ENCODE assay signal across 1 cellular context in the genomic region with DNA sequence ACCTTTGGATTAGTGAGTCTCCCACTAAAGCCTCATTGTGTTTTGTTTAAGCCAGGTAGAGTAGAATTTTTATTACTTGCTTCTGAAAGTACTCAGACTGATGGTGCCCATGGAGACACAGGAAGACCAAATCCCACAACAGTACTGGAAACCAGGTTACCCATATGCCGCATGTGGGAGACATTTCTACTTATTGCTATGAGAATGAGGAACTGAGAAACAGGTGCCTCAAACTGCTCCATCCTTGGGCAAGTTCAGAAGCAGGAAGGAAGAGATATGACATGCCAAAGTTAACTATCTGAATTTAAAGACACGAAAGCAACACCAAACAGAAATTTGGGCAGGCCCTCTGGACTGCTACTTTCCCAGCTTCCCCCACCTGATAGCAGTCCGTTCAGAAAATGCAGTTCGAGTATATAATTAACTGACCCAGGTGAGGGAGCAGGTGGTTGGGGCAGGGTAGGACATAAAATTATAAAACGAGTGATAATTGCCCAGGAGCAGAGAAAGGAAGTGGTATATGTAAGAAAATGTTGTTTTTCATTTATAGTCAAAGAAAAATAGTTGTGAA.
TF ChIP-seq lines count a peak whose summit lies in the region.

No MANE protein-coding gene starts in this region.

TF ChIP-seq in GM12878, 131 proteins besides CTCF, POLR2A, EP300 and RAD21 (continued from another document):
- TF ChIP-seq, protein P1, sequence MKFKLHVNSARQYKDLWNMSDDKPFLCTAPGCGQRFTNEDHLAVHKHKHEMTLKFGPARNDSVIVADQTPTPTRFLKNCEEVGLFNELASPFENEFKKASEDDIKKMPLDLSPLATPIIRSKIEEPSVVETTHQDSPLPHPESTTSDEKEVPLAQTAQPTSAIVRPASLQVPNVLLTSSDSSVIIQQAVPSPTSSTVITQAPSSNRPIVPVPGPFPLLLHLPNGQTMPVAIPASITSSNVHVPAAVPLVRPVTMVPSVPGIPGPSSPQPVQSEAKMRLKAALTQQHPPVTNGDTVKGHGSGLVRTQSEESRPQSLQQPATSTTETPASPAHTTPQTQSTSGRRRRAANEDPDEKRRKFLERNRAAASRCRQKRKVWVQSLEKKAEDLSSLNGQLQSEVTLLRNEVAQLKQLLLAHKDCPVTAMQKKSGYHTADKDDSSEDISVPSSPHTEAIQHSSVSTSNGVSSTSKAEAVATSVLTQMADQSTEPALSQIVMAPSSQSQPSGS (IDR thresholded peaks at IDR 0.05; ENCODE audit: low read length), result no peak; the same call in 1 of the 2 replicates
- peak; percentile 11 for TF ChIP-seq SP1 (IDR thresholded peaks at IDR 0.05; ENCODE audit: low read depth, low read length)
- TF ChIP-seq BACH1 (IDR thresholded peaks at IDR 0.05; ENCODE audit: borderline replicate concordance), result peak; percentile 37; the same call in 1 of the 2 replicates
- no peak for TF ChIP-seq MXI1 (IDR thresholded peaks at IDR 0.05; ENCODE audit: low read depth, low read length)
- peak; percentile 29 for TF ChIP-seq JUNB (IDR thresholded peaks at IDR 0.05)
- TF ChIP-seq BMI1 (IDR thresholded peaks at IDR 0.05; ENCODE audit: borderline replicate concordance), result peak; percentile 71
- TF ChIP-seq ZNF217 (IDR thresholded peaks at IDR 0.05), result peak; percentile 79
- 0 out of 2 replicates have a peak, but pooled peaks have one; percentile 49 for TF ChIP-seq MEF2A (IDR thresholded peaks at IDR 0.05; ENCODE audit: insufficient read depth, low read depth, low read length)
- TF ChIP-seq, protein P2, sequence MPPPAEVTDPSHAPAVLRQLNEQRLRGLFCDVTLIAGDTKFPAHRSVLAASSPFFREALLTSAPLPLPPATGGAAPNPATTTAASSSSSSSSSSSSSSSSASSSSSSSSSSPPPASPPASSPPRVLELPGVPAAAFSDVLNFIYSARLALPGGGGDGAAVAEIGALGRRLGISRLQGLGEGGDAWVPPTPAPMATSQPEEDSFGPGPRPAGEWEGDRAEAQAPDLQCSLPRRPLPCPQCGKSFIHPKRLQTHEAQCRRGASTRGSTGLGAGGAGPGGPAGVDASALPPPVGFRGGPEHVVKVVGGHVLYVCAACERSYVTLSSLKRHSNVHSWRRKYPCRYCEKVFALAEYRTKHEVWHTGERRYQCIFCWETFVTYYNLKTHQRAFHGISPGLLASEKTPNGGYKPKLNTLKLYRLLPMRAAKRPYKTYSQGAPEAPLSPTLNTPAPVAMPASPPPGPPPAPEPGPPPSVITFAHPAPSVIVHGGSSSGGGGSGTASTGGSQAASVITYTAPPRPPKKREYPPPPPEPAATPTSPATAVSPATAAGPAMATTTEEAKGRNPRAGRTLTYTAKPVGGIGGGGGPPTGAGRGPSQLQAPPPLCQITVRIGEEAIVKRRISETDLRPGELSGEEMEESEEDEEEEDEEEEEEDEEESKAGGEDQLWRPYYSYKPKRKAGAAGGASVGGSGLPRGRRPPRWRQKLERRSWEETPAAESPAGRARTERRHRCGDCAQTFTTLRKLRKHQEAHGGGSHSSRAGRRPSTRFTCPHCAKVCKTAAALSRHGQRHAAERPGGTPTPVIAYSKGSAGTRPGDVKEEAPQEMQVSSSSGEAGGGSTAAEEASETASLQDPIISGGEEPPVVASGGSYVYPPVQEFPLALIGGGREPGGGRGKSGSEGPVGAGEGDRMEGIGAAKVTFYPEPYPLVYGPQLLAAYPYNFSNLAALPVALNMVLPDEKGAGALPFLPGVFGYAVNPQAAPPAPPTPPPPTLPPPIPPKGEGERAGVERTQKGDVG (CRISPR knock-in tag; IDR thresholded peaks at IDR 0.05), result no peak
- no peak for TF ChIP-seq SMARCA5 (IDR thresholded peaks at IDR 0.05)
- TF ChIP-seq DPF2 (IDR thresholded peaks at IDR 0.05), result peak; percentile 95
- TF ChIP-seq, protein P3, sequence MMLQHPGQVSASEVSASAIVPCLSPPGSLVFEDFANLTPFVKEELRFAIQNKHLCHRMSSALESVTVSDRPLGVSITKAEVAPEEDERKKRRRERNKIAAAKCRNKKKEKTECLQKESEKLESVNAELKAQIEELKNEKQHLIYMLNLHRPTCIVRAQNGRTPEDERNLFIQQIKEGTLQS (IDR thresholded peaks at IDR 0.05; ENCODE audit: borderline replicate concordance, extremely low read depth, low read depth, low read length), result no peak
- TF ChIP-seq, protein P4, sequence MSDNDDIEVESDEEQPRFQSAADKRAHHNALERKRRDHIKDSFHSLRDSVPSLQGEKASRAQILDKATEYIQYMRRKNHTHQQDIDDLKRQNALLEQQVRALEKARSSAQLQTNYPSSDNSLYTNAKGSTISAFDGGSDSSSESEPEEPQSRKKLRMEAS (IDR thresholded peaks at IDR 0.05; ENCODE audit: low read depth, low read length), result no peak
- peak; percentile 43; the same call in 1 of the 2 replicates for TF ChIP-seq ATF7 (IDR thresholded peaks at IDR 0.05; ENCODE audit: low read depth)
- no peak for TF ChIP-seq PML (IDR thresholded peaks at IDR 0.05; ENCODE audit: low read length)
- peak; percentile 57; the same call in 1 of the 2 replicates for TF ChIP-seq PAX5 (IDR thresholded peaks at IDR 0.05; ENCODE audit: borderline replicate concordance, low read depth, low read length)
- TF ChIP-seq, protein P5, sequence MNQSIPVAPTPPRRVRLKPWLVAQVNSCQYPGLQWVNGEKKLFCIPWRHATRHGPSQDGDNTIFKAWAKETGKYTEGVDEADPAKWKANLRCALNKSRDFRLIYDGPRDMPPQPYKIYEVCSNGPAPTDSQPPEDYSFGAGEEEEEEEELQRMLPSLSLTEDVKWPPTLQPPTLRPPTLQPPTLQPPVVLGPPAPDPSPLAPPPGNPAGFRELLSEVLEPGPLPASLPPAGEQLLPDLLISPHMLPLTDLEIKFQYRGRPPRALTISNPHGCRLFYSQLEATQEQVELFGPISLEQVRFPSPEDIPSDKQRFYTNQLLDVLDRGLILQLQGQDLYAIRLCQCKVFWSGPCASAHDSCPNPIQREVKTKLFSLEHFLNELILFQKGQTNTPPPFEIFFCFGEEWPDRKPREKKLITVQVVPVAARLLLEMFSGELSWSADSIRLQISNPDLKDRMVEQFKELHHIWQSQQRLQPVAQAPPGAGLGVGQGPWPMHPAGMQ (IDR thresholded peaks at IDR 0.05; ENCODE audit: borderline replicate concordance), result no peak
- peak; percentile 79 for TF ChIP-seq NFIC (IDR thresholded peaks at IDR 0.05; ENCODE audit: low read depth, low read length)
- peak; percentile 30 for TF ChIP-seq MEF2B (IDR thresholded peaks at IDR 0.05; ENCODE audit: partially characterized antibody, poor library complexity, severe bottlenecking)
- TF ChIP-seq SUPT20H (IDR thresholded peaks at IDR 0.05; ENCODE audit: borderline replicate concordance, control insufficient read depth, low read depth, low read length), result no peak
- TF ChIP-seq, protein P6, sequence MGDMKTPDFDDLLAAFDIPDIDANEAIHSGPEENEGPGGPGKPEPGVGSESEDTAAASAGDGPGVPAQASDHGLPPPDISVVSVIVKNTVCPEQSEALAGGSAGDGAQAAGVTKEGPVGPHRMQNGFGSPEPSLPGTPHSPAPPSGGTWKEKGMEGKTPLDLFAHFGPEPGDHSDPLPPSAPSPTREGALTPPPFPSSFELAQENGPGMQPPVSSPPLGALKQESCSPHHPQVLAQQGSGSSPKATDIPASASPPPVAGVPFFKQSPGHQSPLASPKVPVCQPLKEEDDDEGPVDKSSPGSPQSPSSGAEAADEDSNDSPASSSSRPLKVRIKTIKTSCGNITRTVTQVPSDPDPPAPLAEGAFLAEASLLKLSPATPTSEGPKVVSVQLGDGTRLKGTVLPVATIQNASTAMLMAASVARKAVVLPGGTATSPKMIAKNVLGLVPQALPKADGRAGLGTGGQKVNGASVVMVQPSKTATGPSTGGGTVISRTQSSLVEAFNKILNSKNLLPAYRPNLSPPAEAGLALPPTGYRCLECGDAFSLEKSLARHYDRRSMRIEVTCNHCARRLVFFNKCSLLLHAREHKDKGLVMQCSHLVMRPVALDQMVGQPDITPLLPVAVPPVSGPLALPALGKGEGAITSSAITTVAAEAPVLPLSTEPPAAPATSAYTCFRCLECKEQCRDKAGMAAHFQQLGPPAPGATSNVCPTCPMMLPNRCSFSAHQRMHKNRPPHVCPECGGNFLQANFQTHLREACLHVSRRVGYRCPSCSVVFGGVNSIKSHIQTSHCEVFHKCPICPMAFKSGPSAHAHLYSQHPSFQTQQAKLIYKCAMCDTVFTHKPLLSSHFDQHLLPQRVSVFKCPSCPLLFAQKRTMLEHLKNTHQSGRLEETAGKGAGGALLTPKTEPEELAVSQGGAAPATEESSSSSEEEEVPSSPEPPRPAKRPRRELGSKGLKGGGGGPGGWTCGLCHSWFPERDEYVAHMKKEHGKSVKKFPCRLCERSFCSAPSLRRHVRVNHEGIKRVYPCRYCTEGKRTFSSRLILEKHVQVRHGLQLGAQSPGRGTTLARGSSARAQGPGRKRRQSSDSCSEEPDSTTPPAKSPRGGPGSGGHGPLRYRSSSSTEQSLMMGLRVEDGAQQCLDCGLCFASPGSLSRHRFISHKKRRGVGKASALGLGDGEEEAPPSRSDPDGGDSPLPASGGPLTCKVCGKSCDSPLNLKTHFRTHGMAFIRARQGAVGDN (IDR thresholded peaks at IDR 0.05), result no peak; the same call in 1 of the 2 replicates
- no peak for TF ChIP-seq NFYA (IDR thresholded peaks at IDR 0.05; ENCODE audit: borderline replicate concordance, low read depth, low read length)
- 0 out of 2 replicates have a peak, but pooled peaks have one; percentile 32 for TF ChIP-seq NBN (IDR thresholded peaks at IDR 0.05)
- peak; percentile 69; the same call in 1 of the 2 replicates for TF ChIP-seq FOXM1 (IDR thresholded peaks at IDR 0.05; ENCODE audit: low read depth, low read length)
